10 cellular contexts compared by ENCODE assay signal in genomic region chr17:50199211-50199633, GRCh38. TPM values are rescaled to one million over a fixed set of nuclear protein-coding genes. Genes with fewer than 3 reads are reported as not detected.
A peak's percentile ranks its signal among the peaks of the same experiment; 100 is the strongest.
DNase-seq lines count a peak whose midpoint lies in the region; ATAC-seq and TF ChIP-seq lines count a peak whose summit lies in the region.
"Had no signal": no experiment of that assay in that cellular context is flagged by ENCODE, and none has a peak within 500 bp of the region (broad histone marks: within the 10 kb centered on the region; RNA-seq: fewer than 3 reads in every experiment).

No MANE protein-coding gene starts in this region.

- peak overlapping the region; percentile 83 for H3K14ac ChIP-seq in trophoblast cell (ENCODE audit: low read length)

- peak overlapping the region; percentile 91 for H3K18ac ChIP-seq in trophoblast cell (ENCODE audit: low read length)

- H3K4ac ChIP-seq in trophoblast cell (ENCODE audit: low read depth, low read length), result peak overlapping the region; percentile 47

- H2BK5ac ChIP-seq in trophoblast cell (ENCODE audit: low read depth, low read length, poor library complexity), result peak overlapping the region; percentile 78

- H3K9me3 ChIP-seq in BLaER1, result no peaks in the 10 kb centered on the region
- no peaks in the 10 kb centered on the region for H3K9me3 ChIP-seq in RWPE2 (ENCODE audit: severe bottlenecking)
- no peaks in the 10 kb centered on the region for H3K9me3 ChIP-seq in trophoblast cell (ENCODE audit: insufficient read depth, low read depth, low read length)

- H3K36me3 ChIP-seq in BLaER1 (no peaks in the 10 kb centered on the region), RWPE2 (ENCODE audit: low read depth) (0 out of 2 replicates have a peak, but pooled peaks cover 8% of the 10 kb centered on the region), trophoblast cell (ENCODE audit: control insufficient read depth in 1 of 2, insufficient read depth in 2 of 2, low read length in 2 of 2) (peaks cover 45 to 52% of the 10 kb centered on the region in 2 experiments)

- H3K9me3 Mint-ChIP-seq in activated CD4-positive, alpha-beta memory T cell treated with anti-CD3 and anti-CD28 coated beads for 36 hours, result no peaks in the 10 kb centered on the region

- peaks cover 12% of the 10 kb centered on the region for H3K79me2 ChIP-seq in trophoblast cell (ENCODE audit: control insufficient read depth, insufficient read depth, low read length, poor library complexity)

- peak overlapping the region; percentile 42 for H4K8ac ChIP-seq in trophoblast cell (ENCODE audit: low read depth, low read length)

- H4K20me1 ChIP-seq in BLaER1, result no peaks in the 10 kb centered on the region; the same call in 1 of the 2 replicates

- H3K27ac Mint-ChIP-seq in activated CD4-positive, alpha-beta memory T cell treated with anti-CD3 and anti-CD28 coated beads for 36 hours, result no peak overlapping the region

- CTCF ChIA-PET in activated CD4-positive, alpha-beta memory T cell treated with anti-CD3 and anti-CD28 coated beads for 36 hours (lab: Charles Lee), result interaction anchor here (1.1 to 16.6 kb wide), 13 partner anchors 10 to 198 kb away, joined by 3 to 324 read pairs (median 13); partner anchors contain the start of genes LRRC59 and TMEM92

- no peak overlapping the region for H4K12ac ChIP-seq in trophoblast cell (ENCODE audit: low read depth, low read length)

- no peak for TF ChIP-seq CTCF in RWPE2 (IDR thresholded peaks at IDR 0.05; ENCODE audit: poor library complexity, severe bottlenecking)
- no peak for TF ChIP-seq CTCF in fibroblast of villous mesenchyme (IDR thresholded peaks at IDR 0.05; ENCODE audit: insufficient read depth, low read depth, low read length)

- no peak overlapping the region for H3K4me3 Mint-ChIP-seq in activated CD4-positive, alpha-beta memory T cell treated with anti-CD3 and anti-CD28 coated beads for 36 hours

- H2BK12ac ChIP-seq in trophoblast cell (ENCODE audit: low read length), result peak overlapping the region; percentile 76

- WGBS in trophoblast cell (ENCODE audit: extremely low coverage, insufficient coverage, insufficient read length), result no CpG with 5 or more reads among the region's 25 CpGs

- H2AFZ ChIP-seq in trophoblast cell (ENCODE audit: insufficient read depth, low read length, poor library complexity), result peak overlapping the region; percentile 37

- H3K79me1 ChIP-seq in trophoblast cell (ENCODE audit: low read length), result peaks cover 32% of the 10 kb centered on the region

- peak overlapping the region; percentile 60 for H2AK5ac ChIP-seq in trophoblast cell (ENCODE audit: low read length)

- H3K27ac ChIP-seq in BLaER1 (no peak overlapping the region), RWPE2 (ENCODE audit: poor library complexity, severe bottlenecking) (peak overlapping the region; percentile 51), trophoblast cell (ENCODE audit: low read depth, low read length) (peak overlapping the region; percentile 97)

- H3K27me3 ChIP-seq in BLaER1 (peaks cover 42% of the 10 kb centered on the region), RWPE2 (ENCODE audit: insufficient read depth, poor library complexity, severe bottlenecking) (no peaks in the 10 kb centered on the region), trophoblast cell (ENCODE audit: insufficient read depth, low read length) (no peaks in the 10 kb centered on the region)

- H3K27me3 Mint-ChIP-seq in activated CD4-positive, alpha-beta memory T cell treated with anti-CD3 and anti-CD28 coated beads for 36 hours, result peaks cover 39% of the 10 kb centered on the region

- DNase-seq in RWPE2 (ENCODE audit: low spot score) (no peak), fibroblast of villous mesenchyme (ENCODE audit: low read depth) (no peak), trophoblast cell (no peak), EL (no peak), AG20443 (ENCODE audit: low spot score) (no peak), mucosa of gallbladder (ENCODE audit: low spot score) (no peak)
- DNase-seq in activated CD4-positive, alpha-beta memory T cell treated with anti-CD3 and anti-CD28 coated beads for 36 hours, result no peak
- DNase-seq: cerebellar nuclear complex had no signal

- H3K4me3 ChIP-seq in BLaER1 (no peak overlapping the region), RWPE2 (ENCODE audit: severe bottlenecking) (peak overlapping the region; percentile 43), fibroblast of villous mesenchyme (ENCODE audit: low read depth, low read length) (peak overlapping the region; percentile 100), trophoblast cell (ENCODE audit: low read depth, low read length) (peak overlapping the region; percentile 55)

- H3K4me1 ChIP-seq in BLaER1, result peaks cover 37% of the 10 kb centered on the region
- H3K4me1 ChIP-seq in RWPE2 (ENCODE audit: insufficient read depth, poor library complexity, severe bottlenecking), result peaks cover 4% of the 10 kb centered on the region
- peaks cover 15 to 23% of the 10 kb centered on the region in 2 experiments for H3K4me1 ChIP-seq in trophoblast cell (ENCODE audit: control insufficient read depth in 1 of 2, insufficient read depth in 2 of 2, low read length in 2 of 2)

- H3K36me3 Mint-ChIP-seq in activated CD4-positive, alpha-beta memory T cell treated with anti-CD3 and anti-CD28 coated beads for 36 hours, result no peaks in the 10 kb centered on the region

- H3K23ac ChIP-seq in trophoblast cell (ENCODE audit: low read length), result no peak overlapping the region

- intact Hi-C loops in activated CD4-positive, alpha-beta memory T cell treated with anti-CD3 and anti-CD28 coated beads for 36 hours (cut with micrococcal nuclease), result no loop called here

- H3K9ac ChIP-seq in BLaER1, result no peak overlapping the region
- peak overlapping the region; percentile 48 for H3K9ac ChIP-seq in trophoblast cell (ENCODE audit: low read length)

- POLR2A ChIA-PET in activated CD4-positive, alpha-beta memory T cell treated with anti-CD3 and anti-CD28 coated beads for 36 hours (lab: Charles Lee), result no interaction called here

- H4K91ac ChIP-seq in trophoblast cell (ENCODE audit: low read depth, low read length), result peak overlapping the region; percentile 85

- ATAC-seq in RWPE2 (ENCODE audit: low read depth), result no peak

- H3K4me2 ChIP-seq in BLaER1 (peak overlapping the region; percentile 85), trophoblast cell (ENCODE audit: low read length) (peak overlapping the region; percentile 75)

- peaks cover 19% of the 10 kb centered on the region for H3K4me1 Mint-ChIP-seq in activated CD4-positive, alpha-beta memory T cell treated with anti-CD3 and anti-CD28 coated beads for 36 hours (ENCODE audit: low read depth)

- peak overlapping the region; percentile 79 for H2BK120ac ChIP-seq in trophoblast cell (ENCODE audit: insufficient read depth, low read length, poor library complexity)

RNA-seq across cellular contexts. Expression of gene COL1A1, which starts 2.2 kb away (rescaled TPM):
- total RNA-seq in fibroblast of villous mesenchyme, result 2,749 and 5,894 TPM in 2 replicates
- 548 and 582 TPM in 2 replicates for polyA plus RNA-seq in trophoblast cell (2013)
- total RNA-seq in mucosa of gallbladder, result 421 TPM
- 1 to 10 TPM; 2.3 to 3.7 TPM for total RNA-seq in activated CD4-positive, alpha-beta memory T cell treated with anti-CD3 and anti-CD28 coated beads for 36 hours

RNA-seq across cellular contexts. Expression of gene SGCA, which starts 33.4 kb away (rescaled TPM):
- total RNA-seq in fibroblast of villous mesenchyme, result 0.32 TPM in 1 of 2 replicates, not detected in the other
- not detected in 2 replicates for polyA plus RNA-seq in trophoblast cell (2013)
- total RNA-seq in mucosa of gallbladder, result 23.5 TPM
- total RNA-seq in activated CD4-positive, alpha-beta memory T cell treated with anti-CD3 and anti-CD28 coated beads for 36 hours, result under 1 TPM in 1 of 2 experiments, not detected in 1; 0.59 TPM
- total RNA-seq: lung microvascular endothelial cell had no signal

RNA-seq across cellular contexts. Expression of gene PPP1R9B, which starts 48.7 kb away (rescaled TPM):
- total RNA-seq in fibroblast of villous mesenchyme, result 38.7 and 47.1 TPM in 2 replicates
- polyA plus RNA-seq in trophoblast cell (2013), result 23.2 and 23.4 TPM in 2 replicates
- 61.5 TPM for total RNA-seq in mucosa of gallbladder
- 10 to 100 TPM; 84.3 to 86.1 TPM for total RNA-seq in activated CD4-positive, alpha-beta memory T cell treated with anti-CD3 and anti-CD28 coated beads for 36 hours

Comparison
In these comparisons a context has a peak if more than half of its experiments do, and no peak if none do; other contexts are left out.
1. RNA of gene COL1A1, which starts 2.2 kb away (total RNA-seq): 2,749 to 5,894 TPM in fibroblast of villous mesenchyme and 421 TPM in mucosa of gallbladder (single experiment); 2.3 to 3.7 TPM in activated CD4-positive, alpha-beta memory T cell treated with anti-CD3 and anti-CD28 coated beads for 36 hours; every median in the first group is over 10 times any median in the second.
2. RNA of gene SGCA, which starts 33.4 kb away (total RNA-seq): 23.5 TPM in mucosa of gallbladder (single experiment); 0.59 TPM in activated CD4-positive, alpha-beta memory T cell treated with anti-CD3 and anti-CD28 coated beads for 36 hours and 0.32 TPM in fibroblast of villous mesenchyme; every median in the first group is over 10 times any median in the second.